ENCODE assay signal across 24 cellular contexts in the genomic region with DNA sequence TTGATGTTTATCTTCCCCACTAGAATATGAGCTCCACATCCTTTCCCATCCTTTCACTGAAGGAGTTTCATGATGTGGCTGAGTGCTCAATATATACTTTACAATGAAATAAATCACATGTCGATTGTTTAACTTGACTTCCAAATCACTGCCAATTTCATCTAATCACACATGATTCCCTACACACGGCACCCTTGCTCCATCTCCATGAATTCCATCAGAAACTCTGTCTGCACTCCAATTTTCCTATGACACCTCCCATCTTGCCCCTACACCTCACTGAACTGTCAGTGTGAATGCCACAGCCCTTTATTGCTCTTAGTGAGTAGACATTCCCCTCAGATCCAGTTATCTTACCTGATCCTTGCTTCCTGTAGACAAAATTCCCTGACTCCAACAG.
"Had no signal": no experiment of that assay in that cellular context is flagged by ENCODE, and none has a peak within 500 bp of the region (broad histone marks: within the 10 kb centered on the region; RNA-seq: fewer than 3 reads in every experiment).

No MANE protein-coding gene starts in this region.

- DNase-seq: colonic mucosa; cortex of kidney; dermis blood vessel endothelial cell; dorsolateral prefrontal cortex; effector CD4-positive, alpha-beta T cell; effector CD8-positive, alpha-beta T cell; effector memory CD4-positive, alpha-beta T cell; effector memory CD8-positive, alpha-beta T cell; endodermal cell; erythroblast; esophagus squamous epithelium; foreskin fibroblast; foreskin keratinocyte; foreskin melanocyte; gastrocnemius medialis; glutamatergic neuron; head of caudate nucleus; heart left ventricle; heart right ventricle had no signal

- H3K9me3 Mint-ChIP-seq: endodermal cell had no signal

- H3K27me3 Mint-ChIP-seq: dendritic cell treated with granulocyte-macrophage colony-stimulating factor and Interleukin-4, amounts not matched to agents 40 ng/mL and 50 ng/mL, for 4 days; effector memory CD8-positive, alpha-beta T cell had no signal

- H3K27ac ChIP-seq: colonic mucosa, coronary artery, dorsolateral prefrontal cortex, epithelial cell of prostate, esophagus muscularis mucosa, esophagus squamous epithelium, foreskin keratinocyte, gastrocnemius medialis, gastroesophageal sphincter, heart left ventricle, heart right ventricle had no signal

- H3K4me1 ChIP-seq: colonic mucosa, esophagus muscularis mucosa, esophagus squamous epithelium, foreskin keratinocyte, gastrocnemius medialis, gastroesophageal sphincter, heart left ventricle, heart right ventricle had no signal

- H3K27ac Mint-ChIP-seq: dendritic cell treated with granulocyte-macrophage colony-stimulating factor and Interleukin-4, amounts not matched to agents 40 ng/mL and 50 ng/mL, for 4 days; effector memory CD8-positive, alpha-beta T cell; endodermal cell had no signal

- H3K36me3 ChIP-seq: colonic mucosa, esophagus muscularis mucosa, esophagus squamous epithelium, gastrocnemius medialis, gastroesophageal sphincter, heart left ventricle, heart right ventricle had no signal

- H3K4me3 Mint-ChIP-seq: dendritic cell treated with granulocyte-macrophage colony-stimulating factor and Interleukin-4, amounts not matched to agents 40 ng/mL and 50 ng/mL, for 4 days; effector memory CD8-positive, alpha-beta T cell; endodermal cell had no signal

- H3K4me3 ChIP-seq: colonic mucosa, coronary artery, dorsolateral prefrontal cortex, esophagus muscularis mucosa, esophagus squamous epithelium, gastrocnemius medialis, gastroesophageal sphincter, heart left ventricle, heart right ventricle had no signal

- H3K27me3 ChIP-seq: colonic mucosa, dorsolateral prefrontal cortex, esophagus muscularis mucosa, esophagus squamous epithelium, foreskin keratinocyte, gastrocnemius medialis, gastroesophageal sphincter, heart left ventricle, heart right ventricle had no signal

- H3K9me3 ChIP-seq: colonic mucosa, esophagus muscularis mucosa, gastrocnemius medialis, gastroesophageal sphincter, heart left ventricle had no signal
